ENCODE assay signal across 8 cellular contexts in genomic region chr19:33797821-33798633, GRCh38. TPM values are rescaled to one million over a fixed set of nuclear protein-coding genes. Genes with fewer than 3 reads are reported as not detected.
DNase-seq lines count a peak whose midpoint lies in the region; ATAC-seq and TF ChIP-seq lines count a peak whose summit lies in the region.

No MANE protein-coding gene starts in this region.

- H4K20me1 ChIP-seq in OCI-LY7 (ENCODE audit: insufficient read depth, low read length), result no peaks in the 10 kb centered on the region

- peak overlapping the region; percentile 68 for H3K27ac ChIP-seq in OCI-LY7 (ENCODE audit: low read depth, low read length, poor library complexity, severe bottlenecking)
- H3K27ac ChIP-seq in right lobe of liver, result peak overlapping the region; percentile 54 to 99 (median 82)
- H3K27ac ChIP-seq in thoracic aorta, result peak overlapping the region; percentile 71 to 74

- no peaks in the 10 kb centered on the region for H3K79me2 ChIP-seq in OCI-LY7 (ENCODE audit: insufficient read depth, low read depth, low read length)

- no TSS peak for BruUV-seq in OCI-LY7 (replicated peaks; lab: Mats Ljungman, UMichigan)

- CTCF ChIA-PET in OCI-LY7 (lab: Charles Lee; ENCODE audit: unreplicated experiment), result no interaction called here

- WGBS in right lobe of liver (ENCODE audit: insufficient coverage, low coverage, low lambda C conversion rate, missing lambda C conversion rate), result 8% methylated on average over 30 of the region's 61 CpGs

- intact Hi-C loops in OCI-LY7 (cut with micrococcal nuclease; ENCODE audit: unreplicated experiment), result no loop called here
- intact Hi-C loops in right lobe of liver (cut with DNase I), result no loop called here

- H3K36me3 ChIP-seq in OCI-LY7 (ENCODE audit: insufficient read depth, low read length), result peaks cover 32% of the 10 kb centered on the region; the same call in 1 of the 2 replicates
- H3K36me3 ChIP-seq in right lobe of liver, result peaks cover 0 to 5% (median 0%) of the 10 kb centered on the region in 4 donors
- no peaks in the 10 kb centered on the region for H3K36me3 ChIP-seq in thoracic aorta

- H2AFZ ChIP-seq in OCI-LY7 (ENCODE audit: low read length), result peak overlapping the region; percentile 52; the same call in 1 of the 2 replicates

- no peak for TF ChIP-seq POLR2A in right lobe of liver (IDR thresholded peaks at IDR 0.05)

- H3K9me3 ChIP-seq in OCI-LY7 (ENCODE audit: low read length) (no peaks in the 10 kb centered on the region), right lobe of liver (no peaks in the 10 kb centered on the region), thoracic aorta (no peaks in the 10 kb centered on the region)

- peak overlapping the region; percentile 71 for H3K4me2 ChIP-seq in OCI-LY7 (ENCODE audit: low read length)

- POLR2A ChIA-PET in OCI-LY7 (lab: Charles Lee), result interaction anchor here (0.6 to 1.7 kb wide), 5 partner anchors 9 to 426 kb away, joined by 3 to 4 read pairs (median 3); no protein-coding TSS in a partner anchor

- ATAC-seq in right lobe of liver (peak in 3 of 4 donors; percentile 4 to 36 (median 14)), thoracic aorta (ENCODE audit: insufficient number of reproducible peaks, low FRiP score, low read depth) (no peak), HG02938 (IDR thresholded peaks at IDR 0.05; ENCODE audit: unreplicated experiment) (no peak)

- H3K4me3 ChIP-seq in OCI-LY7 (ENCODE audit: low read depth, low read length, poor library complexity, severe bottlenecking) (peak overlapping the region; percentile 79), right lobe of liver (peak overlapping the region; percentile 59 to 78 (median 60)), thoracic aorta (peak overlapping the region; percentile 91)

- TF ChIP-seq CTCF in OCI-LY7 (conservative IDR thresholded peaks at IDR 0.05; ENCODE audit: low read length) (no peak), right lobe of liver (IDR thresholded peaks at IDR 0.05) (no peak), thoracic aorta (IDR thresholded peaks at IDR 0.05) (no peak)

- DNase-seq in GM03348 (ENCODE audit: low spot score), result peak; percentile 85
- DNase-seq in OCI-LY7 (ENCODE audit: low spot score), result peak; percentile 60
- peak; percentile 14 for DNase-seq in dedifferentiated amniotic fluid mesenchymal stem cell (ENCODE audit: extremely low spot score)
- DNase-seq in right lobe of liver, result peak in 2 of 3 donors; percentile 58 to 69
- DNase-seq in thoracic aorta (ENCODE audit: low spot score), result no peak
- DNase-seq in NCI-H1694 treated with DMSO at 0.1 percent for 48 hours (lab: John Stamatoyannopoulos, UW), result no peak
- no peak for DNase-seq in OCI-M2 (lab: John Stamatoyannopoulos, UW; ENCODE audit: unreplicated experiment)

- H3K27me3 ChIP-seq in right lobe of liver, result no peaks in the 10 kb centered on the region
- H3K27me3 ChIP-seq in thoracic aorta (replicated peaks; ENCODE audit: insufficient read depth), result no peaks in the 10 kb centered on the region

- H3K9me2 ChIP-seq in OCI-LY7 (ENCODE audit: insufficient read depth, low read length), result no peaks in the 10 kb centered on the region

- H3K4me1 ChIP-seq in OCI-LY7 (ENCODE audit: insufficient read depth, low read length, poor library complexity, severe bottlenecking) (peaks cover 12% of the 10 kb centered on the region), right lobe of liver (peaks cover 0 to 13% (median 0%) of the 10 kb centered on the region in 4 donors), thoracic aorta (ENCODE audit: control insufficient read depth in 1 of 2, low read depth in 2 of 2) (peaks cover 0 to 25% of the 10 kb centered on the region in 2 donors)

RNA-seq across cellular contexts. Expression of gene KCTD15, which starts 1.4 kb away (rescaled TPM):
- total RNA-seq in OCI-LY7 (2014; rRNA removed; shearing (Covaris generic)), result 21.3 and 23.5 TPM in 2 replicates
- total RNA-seq in OCI-LY7 (2022), result 29.2 and 31.1 TPM in 2 replicates
- total RNA-seq in right lobe of liver, result 10 to 100 TPM in 4 of 6 experiments, 1 to 10 TPM in 2; 5.0 to 27.0 (median 11.5) TPM
- total RNA-seq in thoracic aorta, result 10 to 100 TPM; 57.5 to 72.2 TPM

Comparison
In these comparisons a context has a peak if more than half of its experiments do, and no peak if none do; other contexts are left out.
1. DNase-seq: peak in GM03348 (single experiment), OCI-LY7 (single experiment), dedifferentiated amniotic fluid mesenchymal stem cell (single experiment) and right lobe of liver (2 of 3); none in thoracic aorta (single experiment), NCI-H1694 treated with DMSO at 0.1 percent for 48 hours (single experiment) and OCI-M2 (single experiment).
2. ATAC-seq: peak in right lobe of liver (3 of 4); none in thoracic aorta (single experiment) and HG02938 (single experiment).
3. Peak in every context shown above with its lines, with median percentiles within 50 percentile points of each other: H3K27ac ChIP-seq and H3K4me3 ChIP-seq.